Comparison of ENCODE assay signal across 2 cellular contexts in genomic region chr20:50582092-50582491, GRCh38.
A peak's percentile ranks its signal among the peaks of the same experiment; 100 is the strongest.
TF ChIP-seq lines count a peak whose summit lies in the region.

No MANE protein-coding gene starts in this region.

TF ChIP-seq in HCT116, 20 proteins besides CTCF, POLR2A, EP300 and RAD21:
- TF ChIP-seq SP1 (IDR thresholded peaks at IDR 0.05; ENCODE audit: low read depth) = no peak
- no peak for TF ChIP-seq CEBPB (IDR thresholded peaks at IDR 0.05; ENCODE audit: low read depth)
- no peak for TF ChIP-seq EZH2phosphoT487 (IDR thresholded peaks at IDR 0.05; ENCODE audit: borderline replicate concordance)
- no peak for TF ChIP-seq FOSL1 (IDR thresholded peaks at IDR 0.05; ENCODE audit: low read depth)
- TF ChIP-seq SRF (IDR thresholded peaks at IDR 0.05; ENCODE audit: low read depth) = no peak
- TF ChIP-seq ZBTB33 (IDR thresholded peaks at IDR 0.05; ENCODE audit: extremely low read depth, insufficient replicate concordance, low read length) = no peak
- TF ChIP-seq ZFX (IDR thresholded peaks at IDR 0.05) = no peak
- TF ChIP-seq, protein P1, sequence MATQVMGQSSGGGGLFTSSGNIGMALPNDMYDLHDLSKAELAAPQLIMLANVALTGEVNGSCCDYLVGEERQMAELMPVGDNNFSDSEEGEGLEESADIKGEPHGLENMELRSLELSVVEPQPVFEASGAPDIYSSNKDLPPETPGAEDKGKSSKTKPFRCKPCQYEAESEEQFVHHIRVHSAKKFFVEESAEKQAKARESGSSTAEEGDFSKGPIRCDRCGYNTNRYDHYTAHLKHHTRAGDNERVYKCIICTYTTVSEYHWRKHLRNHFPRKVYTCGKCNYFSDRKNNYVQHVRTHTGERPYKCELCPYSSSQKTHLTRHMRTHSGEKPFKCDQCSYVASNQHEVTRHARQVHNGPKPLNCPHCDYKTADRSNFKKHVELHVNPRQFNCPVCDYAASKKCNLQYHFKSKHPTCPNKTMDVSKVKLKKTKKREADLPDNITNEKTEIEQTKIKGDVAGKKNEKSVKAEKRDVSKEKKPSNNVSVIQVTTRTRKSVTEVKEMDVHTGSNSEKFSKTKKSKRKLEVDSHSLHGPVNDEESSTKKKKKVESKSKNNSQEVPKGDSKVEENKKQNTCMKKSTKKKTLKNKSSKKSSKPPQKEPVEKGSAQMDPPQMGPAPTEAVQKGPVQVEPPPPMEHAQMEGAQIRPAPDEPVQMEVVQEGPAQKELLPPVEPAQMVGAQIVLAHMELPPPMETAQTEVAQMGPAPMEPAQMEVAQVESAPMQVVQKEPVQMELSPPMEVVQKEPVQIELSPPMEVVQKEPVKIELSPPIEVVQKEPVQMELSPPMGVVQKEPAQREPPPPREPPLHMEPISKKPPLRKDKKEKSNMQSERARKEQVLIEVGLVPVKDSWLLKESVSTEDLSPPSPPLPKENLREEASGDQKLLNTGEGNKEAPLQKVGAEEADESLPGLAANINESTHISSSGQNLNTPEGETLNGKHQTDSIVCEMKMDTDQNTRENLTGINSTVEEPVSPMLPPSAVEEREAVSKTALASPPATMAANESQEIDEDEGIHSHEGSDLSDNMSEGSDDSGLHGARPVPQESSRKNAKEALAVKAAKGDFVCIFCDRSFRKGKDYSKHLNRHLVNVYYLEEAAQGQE (IDR thresholded peaks at IDR 0.05; ENCODE audit: low read depth) = no peak
- TF ChIP-seq MAX (IDR thresholded peaks at IDR 0.05) = no peak
- TF ChIP-seq CBX3 (IDR thresholded peaks at IDR 0.05; ENCODE audit: low read depth) = no peak
- TF ChIP-seq POLR2AphosphoS5 (IDR thresholded peaks at IDR 0.05; ENCODE audit: low read depth, low read length) = no peak
- TF ChIP-seq TCF7L2 (IDR thresholded peaks at IDR 0.05; ENCODE audit: borderline replicate concordance, extremely low read depth, insufficient read depth, insufficient read length) = no peak
- no peak for TF ChIP-seq EZH2 (IDR thresholded peaks at IDR 0.05)
- no peak for TF ChIP-seq ZNF274 (IDR thresholded peaks at IDR 0.05; ENCODE audit: low read depth, low read length)
- no peak for TF ChIP-seq ATF3 (IDR thresholded peaks at IDR 0.05)
TF ChIP-seq in HCT116: peak in this region for 0.

TF ChIP-seq in GM12878, 131 proteins besides CTCF, POLR2A, EP300 and RAD21:
- TF ChIP-seq SMAD1 (IDR thresholded peaks at IDR 0.05; ENCODE audit: low read depth, partially characterized antibody) = no peak
- TF ChIP-seq NR2C1 (IDR thresholded peaks at IDR 0.05) = 0 out of 2 replicates have a peak, but pooled peaks have one; percentile 13
- TF ChIP-seq ZNF384 (IDR thresholded peaks at IDR 0.05; ENCODE audit: borderline replicate concordance, low read depth, low read length) = no peak
- TF ChIP-seq ELK1 (IDR thresholded peaks at IDR 0.05; ENCODE audit: low read depth, low read length) = no peak
- TF ChIP-seq NR2C2 (IDR thresholded peaks at IDR 0.05; ENCODE audit: borderline replicate concordance, control insufficient read depth, insufficient read length, low read depth) = peak; percentile 61
- 0 out of 2 replicates have a peak, but pooled peaks have one; percentile 30 for TF ChIP-seq NR2F1 (conservative IDR thresholded peaks at IDR 0.05)
- TF ChIP-seq ZBTB33 (IDR thresholded peaks at IDR 0.05) = no peak
- TF ChIP-seq BCL3 (IDR thresholded peaks at IDR 0.05; ENCODE audit: borderline replicate concordance, insufficient read depth, low read depth, low read length, poor library complexity, severe bottlenecking) = no peak
TF ChIP-seq in GM12878: peak in this region for 3.
